In the genomic region with DNA sequence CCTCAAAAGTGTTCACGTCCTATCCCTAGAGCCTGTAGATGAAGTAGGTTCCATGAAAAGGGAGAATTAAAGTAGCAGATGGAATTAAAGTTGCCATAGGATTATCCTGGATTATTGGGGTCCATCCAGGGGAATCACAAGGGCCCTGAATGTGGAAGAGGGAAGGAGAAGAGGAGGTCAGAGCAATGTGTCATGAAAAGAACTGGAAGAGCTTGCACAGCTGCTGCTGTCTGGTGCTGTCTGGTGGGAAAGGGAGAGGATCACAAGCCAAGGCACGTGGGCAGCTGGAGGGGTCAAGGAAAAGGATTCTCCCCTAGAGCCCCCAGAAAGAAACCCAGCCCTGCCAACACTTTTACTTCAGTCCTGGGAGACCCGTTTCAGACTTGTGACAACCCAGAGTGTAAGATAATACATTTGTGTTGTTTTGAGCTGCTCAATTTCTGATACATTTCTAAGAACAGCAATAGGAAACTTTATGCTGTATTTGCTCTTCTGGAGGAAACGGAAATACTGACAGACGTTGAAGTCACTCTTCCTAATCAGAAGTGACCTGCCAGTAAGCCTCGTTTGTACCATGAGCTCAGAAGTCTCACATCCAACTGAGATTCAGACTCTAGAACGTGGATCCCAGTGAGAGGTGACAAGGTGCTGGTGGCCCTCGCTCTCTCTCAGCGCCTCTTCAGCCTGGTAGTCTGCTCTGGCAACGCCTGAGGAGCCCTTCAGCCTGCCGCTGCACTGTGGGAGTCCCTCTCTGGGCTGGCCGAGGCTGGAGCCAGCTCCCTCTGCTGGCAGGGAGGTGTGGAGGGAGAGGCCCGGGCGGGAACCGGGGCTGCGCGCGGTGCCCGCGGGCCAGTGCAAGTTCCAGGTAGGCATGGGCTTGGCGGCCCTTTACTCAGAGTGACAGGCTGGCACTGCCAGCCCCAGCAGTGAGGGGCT, we compare ENCODE assay signal across 1 cellular context.
TF ChIP-seq lines count a peak whose summit lies in the region.

No MANE protein-coding gene starts in this region.

TF ChIP-seq in H1, 55 proteins besides CTCF, POLR2A, EP300 and RAD21:
- no peak for TF ChIP-seq CTBP2 (IDR thresholded peaks at IDR 0.05; ENCODE audit: borderline replicate concordance, insufficient read depth, insufficient read length, low read length)
- TF ChIP-seq POU5F1 (IDR thresholded peaks at IDR 0.05; ENCODE audit: low read depth, low read length): no peak
- no peak for TF ChIP-seq TBP (IDR thresholded peaks at IDR 0.05; ENCODE audit: low read depth, low read length)
- no peak for TF ChIP-seq CREB1 (IDR thresholded peaks at IDR 0.05)
- TF ChIP-seq CHD2 (IDR thresholded peaks at IDR 0.05; ENCODE audit: low read length): no peak
- TF ChIP-seq MAFK (IDR thresholded peaks at IDR 0.05; ENCODE audit: low read depth, low read length): no peak
- TF ChIP-seq CHD1 (IDR thresholded peaks at IDR 0.05; ENCODE audit: low read depth, low read length): no peak
- no peak for TF ChIP-seq BRCA1 (IDR thresholded peaks at IDR 0.05; ENCODE audit: low read depth, low read length)
- TF ChIP-seq, protein P1, sequence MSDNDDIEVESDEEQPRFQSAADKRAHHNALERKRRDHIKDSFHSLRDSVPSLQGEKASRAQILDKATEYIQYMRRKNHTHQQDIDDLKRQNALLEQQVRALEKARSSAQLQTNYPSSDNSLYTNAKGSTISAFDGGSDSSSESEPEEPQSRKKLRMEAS (IDR thresholded peaks at IDR 0.05): no peak
- TF ChIP-seq KDM5A (IDR thresholded peaks at IDR 0.05; ENCODE audit: low read length): no peak
- TF ChIP-seq GTF2F1 (IDR thresholded peaks at IDR 0.05; ENCODE audit: borderline replicate concordance, low read depth, low read length): no peak
- TF ChIP-seq FOSL1 (IDR thresholded peaks at IDR 0.05; ENCODE audit: insufficient read depth, low read depth, low read length): no peak
- TF ChIP-seq SIN3A (conservative IDR thresholded peaks at IDR 0.05 in 1 of 2, IDR thresholded peaks at IDR 0.05 in 1 of 2; ENCODE audit: low read depth in 1 of 2, low read length in 2 of 2): no peak
- TF ChIP-seq GABPA (IDR thresholded peaks at IDR 0.05; ENCODE audit: borderline replicate concordance, insufficient read depth, low read length): no peak
TF ChIP-seq in H1: peak in this region for 0.
